ENCODE assay signal across 15 cellular contexts in the genomic region with DNA sequence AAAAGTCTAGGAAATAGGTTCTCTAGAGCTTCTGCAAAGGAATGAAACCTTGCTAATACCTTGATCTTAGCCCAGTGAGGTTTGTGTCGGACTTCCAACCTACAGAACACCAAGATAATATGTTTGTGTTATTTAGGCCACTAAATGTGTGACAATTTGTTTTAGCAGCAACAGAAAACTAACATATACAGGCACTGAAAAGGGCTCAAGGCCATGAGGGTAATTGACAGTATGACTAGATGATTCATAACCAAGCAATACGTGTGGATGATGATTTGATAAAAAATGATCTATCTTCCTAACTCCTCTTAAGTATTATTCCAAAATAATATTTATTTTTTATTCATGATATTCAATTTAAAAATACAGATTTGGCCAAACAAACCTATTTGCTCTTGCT.
"Had no signal": no experiment of that assay in that cellular context is flagged by ENCODE, and none has a peak within 500 bp of the region (broad histone marks: within the 10 kb centered on the region; RNA-seq: fewer than 3 reads in every experiment).

No MANE protein-coding gene starts in this region.

- H3K9me3 ChIP-seq: esophagus muscularis mucosa, tibial artery had no signal

- H3K36me3 ChIP-seq: brain microvascular endothelial cell, esophagus muscularis mucosa, tibial artery had no signal

- H3K27me3 ChIP-seq: brain microvascular endothelial cell, esophagus muscularis mucosa, tibial artery had no signal

- H3K27ac ChIP-seq: esophagus muscularis mucosa, tibial artery had no signal

- H3K4me1 ChIP-seq: tibial artery had no signal

- H3K4me3 ChIP-seq: esophagus muscularis mucosa, lung, tibial artery had no signal

- DNase-seq: activated B cell treated with CpG ODN at 0.5 μM for 24 hours; activated CD4-positive, alpha-beta T cell treated with anti-CD3 and anti-CD28 coated beads for 4 hours; activated naive CD8-positive, alpha-beta T cell treated with anti-CD3 and anti-CD28 coated beads, Interleukin-2, amount 50 U/mL, for 24 hours; activated T-cell treated with anti-CD3 and anti-CD28 coated beads, Interleukin-2, amount 50 U/mL, for 24 hours; anterior cingulate cortex; cerebellar nuclear complex; cortex of kidney; occipital lobe; retina; stimulated activated CD4-positive, alpha-beta T cell treated with anti-CD3 and anti-CD28 coated beads, Interleukin-12 subunit alpha, Interleukin-12 subunit beta, amount 100 ng/mL, for 4 hours; substantia nigra; tibial artery had no signal
